18 cellular contexts compared by ENCODE assay signal in genomic region chr2:44537264-44537663, GRCh38.
DNase-seq lines count a peak whose midpoint lies in the region; TF ChIP-seq lines count a peak whose summit lies in the region.
"Had no signal": no experiment of that assay in that cellular context is flagged by ENCODE, and none has a peak within 500 bp of the region (broad histone marks: within the 10 kb centered on the region; RNA-seq: fewer than 3 reads in every experiment).

No MANE protein-coding gene starts in this region.

- no peaks in the 10 kb centered on the region for H3K27me3 ChIP-seq in mammary epithelial cell (ENCODE audit: insufficient read depth, low read length)

- H3K4me1 ChIP-seq in mammary epithelial cell (ENCODE audit: insufficient read depth, low read length) (no peaks in the 10 kb centered on the region), OCI-LY7 (ENCODE audit: insufficient read depth, low read length, poor library complexity, severe bottlenecking) (peaks cover 5% of the 10 kb centered on the region)

- POLR2A ChIA-PET in MCF 10A (lab: Yijun Ruan, JAX), result no interaction called here
- POLR2A ChIA-PET in OCI-LY7 (lab: Charles Lee), result no interaction called here

- peaks cover 18% of the 10 kb centered on the region for H3K4me1 Mint-ChIP-seq in MCF 10A (ENCODE audit: insufficient read depth, unreplicated experiment)
- H3K4me1 Mint-ChIP-seq in activated T-cell treated with anti-CD3 and anti-CD28 coated beads, Interleukin-2, amount 50 U/mL, for 24 hours (ENCODE audit: low read depth), result peaks cover 2% of the 10 kb centered on the region

- intact Hi-C loops in mammary epithelial cell (cut with micrococcal nuclease), result no loop called here
- intact Hi-C loops in MCF 10A (cut with micrococcal nuclease), result no loop called here
- intact Hi-C loops in OCI-LY7 (cut with micrococcal nuclease; ENCODE audit: unreplicated experiment), result no loop called here

- no peaks in the 10 kb centered on the region for H3K9me2 ChIP-seq in OCI-LY7 (ENCODE audit: insufficient read depth, low read length)
- H3K9me2 ChIP-seq: SK-N-SH had no signal

- no peaks in the 10 kb centered on the region for H3K36me3 ChIP-seq in mammary epithelial cell (ENCODE audit: insufficient read depth, low read length)
- no peaks in the 10 kb centered on the region for H3K36me3 ChIP-seq in OCI-LY7 (ENCODE audit: insufficient read depth, low read length)

- H3K4me3 Mint-ChIP-seq in MCF 10A (ENCODE audit: unreplicated experiment), result no peak overlapping the region
- no peak overlapping the region for H3K4me3 Mint-ChIP-seq in activated T-cell treated with anti-CD3 and anti-CD28 coated beads, Interleukin-2, amount 50 U/mL, for 24 hours

- H3K4me3 ChIP-seq in mammary epithelial cell (replicated peaks in 1 of 3; ENCODE audit: insufficient read depth in 1 of 3, low read depth in 2 of 3, low read length in 3 of 3) (no peak overlapping the region), OCI-LY7 (ENCODE audit: low read depth, low read length, poor library complexity, severe bottlenecking) (no peak overlapping the region), epithelial cell of esophagus (ENCODE audit: low read length) (no peak overlapping the region)

- no peaks in the 10 kb centered on the region for H3K9me3 ChIP-seq in mammary epithelial cell (replicated peaks; ENCODE audit: insufficient read depth, low read length)
- no peaks in the 10 kb centered on the region for H3K9me3 ChIP-seq in OCI-LY7 (ENCODE audit: low read length)
- H3K9me3 ChIP-seq: SK-N-SH had no signal

- no peak overlapping the region for H2AFZ ChIP-seq in mammary epithelial cell (ENCODE audit: low read depth, low read length)
- no peak overlapping the region for H2AFZ ChIP-seq in OCI-LY7 (ENCODE audit: low read length)

- H3K9me3 Mint-ChIP-seq in MCF 10A (ENCODE audit: unreplicated experiment), result no peaks in the 10 kb centered on the region
- no peaks in the 10 kb centered on the region for H3K9me3 Mint-ChIP-seq in activated T-cell treated with anti-CD3 and anti-CD28 coated beads, Interleukin-2, amount 50 U/mL, for 24 hours

- no peak overlapping the region for H3K27ac Mint-ChIP-seq in MCF 10A (ENCODE audit: low read depth, unreplicated experiment)
- no peak overlapping the region for H3K27ac Mint-ChIP-seq in activated T-cell treated with anti-CD3 and anti-CD28 coated beads, Interleukin-2, amount 50 U/mL, for 24 hours
- H3K27ac Mint-ChIP-seq: IgD-negative memory B cell had no signal

- H3K27me3 Mint-ChIP-seq in MCF 10A (ENCODE audit: insufficient read depth, unreplicated experiment), result no peaks in the 10 kb centered on the region
- no peaks in the 10 kb centered on the region for H3K27me3 Mint-ChIP-seq in activated T-cell treated with anti-CD3 and anti-CD28 coated beads, Interleukin-2, amount 50 U/mL, for 24 hours
- H3K27me3 Mint-ChIP-seq: IgD-negative memory B cell had no signal

- 63% methylated on average over 2 of the region's 2 CpGs for WGBS in mammary epithelial cell (ENCODE audit: low coverage, missing lambda C conversion rate)

- CTCF ChIA-PET in mammary epithelial cell (lab: Charles Lee; ENCODE audit: low non-redundant PET), result no interaction called here
- CTCF ChIA-PET in MCF 10A (lab: Yijun Ruan, JAX), result no interaction called here
- CTCF ChIA-PET in OCI-LY7 (lab: Charles Lee; ENCODE audit: unreplicated experiment), result no interaction called here

- DNase-seq in mammary epithelial cell (peak; percentile 42), MCF 10A (ENCODE audit: unreplicated experiment) (no peak), OCI-LY7 (ENCODE audit: low spot score) (peak; percentile 3), epithelial cell of esophagus (ENCODE audit: low read depth) (peak; percentile 34), NOMO-1 treated with dmso at 0.1 percent for 144 hours (lab: John Stamatoyannopoulos, UW; ENCODE audit: unreplicated experiment) (no peak), SKM-1 treated with dmso at 0.1 percent for 144 hours (lab: John Stamatoyannopoulos, UW; ENCODE audit: unreplicated experiment) (no peak), NCI-H69 (lab: John Stamatoyannopoulos, UW) (no peak)
- no peak for DNase-seq in activated T-cell treated with anti-CD3 and anti-CD28 coated beads, Interleukin-2, amount 50 U/mL, for 24 hours
- DNase-seq: DND-41, GOT3, Karpas-422, MM.1S, NCI-H187 treated with DMSO at 0.1 percent for 48 hours, NCI-H345, NCI-H524 treated with DMSO at 0.1 percent for 48 hours, SK-N-SH had no signal

- no peaks in the 10 kb centered on the region for H4K20me1 ChIP-seq in mammary epithelial cell (ENCODE audit: insufficient read depth, low read length)
- H4K20me1 ChIP-seq in OCI-LY7 (ENCODE audit: insufficient read depth, low read length), result no peaks in the 10 kb centered on the region

- TF ChIP-seq CTCF in mammary epithelial cell (conservative IDR thresholded peaks at IDR 0.05 in 1 of 2, IDR thresholded peaks at IDR 0.05 in 1 of 2; ENCODE audit: extremely low read depth in 1 of 2, insufficient read depth in 1 of 2, low read depth in 1 of 2, low read length in 2 of 2), result no peak
- TF ChIP-seq CTCF in MCF 10A (IDR thresholded peaks at IDR 0.05; ENCODE audit: unreplicated experiment), result no peak
- no peak for TF ChIP-seq CTCF in OCI-LY7 (conservative IDR thresholded peaks at IDR 0.05; ENCODE audit: low read length)
- no peak for TF ChIP-seq CTCF in epithelial cell of esophagus (IDR thresholded peaks at IDR 0.05; ENCODE audit: insufficient read depth, low read depth, low read length, missing control alignments)

- dilution Hi-C loops in mammary epithelial cell (cut with HindIII; ENCODE audit: low sequenced_read_pairs), result no loop called here

- BruUV-seq in mammary epithelial cell (replicated peaks; lab: Mats Ljungman, UMichigan) (no TSS peak), MCF 10A (replicated peaks; lab: Mats Ljungman, UMichigan) (no TSS peak), OCI-LY7 (replicated peaks; lab: Mats Ljungman, UMichigan) (no TSS peak)

- in situ Hi-C loops in mammary epithelial cell (cut with MboI; ENCODE audit: low sequenced_read_pairs in 2 of 2), result no loop called here

- H3K4me2 ChIP-seq in mammary epithelial cell (ENCODE audit: insufficient read depth, low read depth, low read length) (no peak overlapping the region), OCI-LY7 (ENCODE audit: low read length) (no peak overlapping the region)
- H3K4me2 ChIP-seq: SK-N-SH had no signal

- no peak overlapping the region for H3K27ac ChIP-seq in mammary epithelial cell (ENCODE audit: insufficient read depth, low read depth, low read length)
- H3K27ac ChIP-seq in OCI-LY7 (ENCODE audit: low read depth, low read length, poor library complexity, severe bottlenecking), result no peak overlapping the region
- H3K27ac ChIP-seq: 22Rv1 had no signal

- no peak overlapping the region for H3K9ac ChIP-seq in mammary epithelial cell (ENCODE audit: insufficient read depth, low read length)
- H3K9ac ChIP-seq: SK-N-SH had no signal

- H3K79me2 ChIP-seq in mammary epithelial cell (ENCODE audit: insufficient read depth, low read length) (no peaks in the 10 kb centered on the region), OCI-LY7 (ENCODE audit: insufficient read depth, low read depth, low read length) (no peaks in the 10 kb centered on the region)

- no peaks in the 10 kb centered on the region for H3K36me3 Mint-ChIP-seq in MCF 10A (ENCODE audit: insufficient read depth, unreplicated experiment)
- peaks cover 14% of the 10 kb centered on the region for H3K36me3 Mint-ChIP-seq in activated T-cell treated with anti-CD3 and anti-CD28 coated beads, Interleukin-2, amount 50 U/mL, for 24 hours (ENCODE audit: low read depth)

Comparison
In these comparisons a context has a peak if more than half of its experiments do, and no peak if none do; other contexts are left out.
1. DNase-seq: peak in mammary epithelial cell (single experiment), OCI-LY7 (single experiment) and epithelial cell of esophagus (single experiment); none in MCF 10A (single experiment), NOMO-1 treated with dmso at 0.1 percent for 144 hours (single experiment), SKM-1 treated with dmso at 0.1 percent for 144 hours (single experiment), NCI-H69 (single experiment) and activated T-cell treated with anti-CD3 and anti-CD28 coated beads, Interleukin-2, amount 50 U/mL, for 24 hours (single experiment).